ENCODE assay signal across 24 cellular contexts in genomic region chr12:29929295-29929694, GRCh38.
DNase-seq lines count a peak whose midpoint lies in the region; ATAC-seq and TF ChIP-seq lines count a peak whose summit lies in the region.
"Had no signal": no experiment of that assay in that cellular context is flagged by ENCODE, and none has a peak within 500 bp of the region (broad histone marks: within the 10 kb centered on the region; RNA-seq: fewer than 3 reads in every experiment).

No MANE protein-coding gene starts in this region.

- ATAC-seq in HG02970 (IDR thresholded peaks at IDR 0.05; ENCODE audit: low FRiP score, unreplicated experiment) (no peak), foreskin keratinocyte (no peak), GM21423 (IDR thresholded peaks at IDR 0.05; ENCODE audit: unreplicated experiment) (no peak)
- ATAC-seq: A549, GM12878 had no signal

- no peaks in the 10 kb centered on the region for H3K4me1 ChIP-seq in foreskin keratinocyte
- H3K4me1 ChIP-seq: A549 had no signal

- TF ChIP-seq CTCF in LNCaP clone FGC (IDR thresholded peaks at IDR 0.05; ENCODE audit: control insufficient read depth, extremely low read depth, insufficient read depth) (no peak), VCaP (conservative IDR thresholded peaks at IDR 0.05) (no peak), foreskin keratinocyte (conservative IDR thresholded peaks at IDR 0.05) (no peak), mesothelial cell of epicardium (IDR thresholded peaks at IDR 0.05; ENCODE audit: unreplicated experiment) (no peak)

- no peak overlapping the region for H3K4me3 ChIP-seq in LNCaP clone FGC (ENCODE audit: low read depth, low read length)
- H3K4me3 ChIP-seq: A549; BLaER1 treated with 17β-estradiol and CSF1 and Interleukin-3, amounts not matched to agents 10 nM and 100 nM; GM12878 had no signal

- no peaks in the 10 kb centered on the region for H3K4me1 Mint-ChIP-seq in mesothelial cell of epicardium
- H3K4me1 Mint-ChIP-seq: B cell; CD8-positive, alpha-beta memory T cell had no signal

- DNase-seq in LNCaP clone FGC (ENCODE audit: low read depth) = peak; percentile 87
- DNase-seq in NCI-H69 (lab: John Stamatoyannopoulos, UW) = peak; percentile 14
- DNase-seq in NCI-H748 treated with DMSO at 0.1 percent for 48 hours (lab: John Stamatoyannopoulos, UW) = peak; percentile 26
- no peak for DNase-seq in foreskin keratinocyte
- DNase-seq in mesothelial cell of epicardium (ENCODE audit: low spot score in 2 of 2, unreplicated experiment in 2 of 2) = no peak
- DNase-seq: AML-193; CD4-positive, alpha-beta T cell; CD8-positive, alpha-beta memory T cell; COR-L47; DMS 273 treated with DMSO at 0.1 percent for 48 hours; DMS153; DMS53; DMS79; DND-41; EL; GDM1 had no signal

- H3K27ac ChIP-seq in VCaP (peak overlapping the region; percentile 31; the same call in 1 of the 2 replicates), foreskin keratinocyte (no peak overlapping the region)
- H3K27ac ChIP-seq: 22Rv1; A549; BLaER1 treated with 17β-estradiol and CSF1 and Interleukin-3, amounts not matched to agents 10 nM and 100 nM had no signal

- H3K27me3 Mint-ChIP-seq in mesothelial cell of epicardium (ENCODE audit: low read depth) = peaks cover 2% of the 10 kb centered on the region
- H3K27me3 Mint-ChIP-seq: B cell; CD4-positive, alpha-beta T cell had no signal

- no peak overlapping the region for H3K27ac Mint-ChIP-seq in mesothelial cell of epicardium
- H3K27ac Mint-ChIP-seq: B cell; CD4-positive, alpha-beta T cell; CD8-positive, alpha-beta memory T cell had no signal

- H3K36me3 Mint-ChIP-seq in mesothelial cell of epicardium = no peaks in the 10 kb centered on the region
- H3K36me3 Mint-ChIP-seq: CD8-positive, alpha-beta memory T cell had no signal

- H3K4me3 Mint-ChIP-seq in mesothelial cell of epicardium = no peak overlapping the region
- H3K4me3 Mint-ChIP-seq: B cell; CD4-positive, alpha-beta T cell; CD8-positive, alpha-beta memory T cell had no signal

- no peaks in the 10 kb centered on the region for H3K27me3 ChIP-seq in foreskin keratinocyte
- H3K27me3 ChIP-seq: BLaER1 treated with 17β-estradiol and CSF1 and Interleukin-3, amounts not matched to agents 10 nM and 100 nM had no signal

- H3K9me3 Mint-ChIP-seq in mesothelial cell of epicardium = no peaks in the 10 kb centered on the region

Comparison
In these comparisons a context has a peak if more than half of its experiments do, and no peak if none do; other contexts are left out.
1. DNase-seq: peak in LNCaP clone FGC (single experiment), NCI-H69 (single experiment) and NCI-H748 treated with DMSO at 0.1 percent for 48 hours (single experiment); none in foreskin keratinocyte (0 of 2) and mesothelial cell of epicardium (0 of 2).